ENCODE assay signal across 21 cellular contexts in genomic region chr13:23652909-23653726, GRCh38.
DNase-seq lines count a peak whose midpoint lies in the region; ATAC-seq, FAIRE-seq and TF ChIP-seq lines count a peak whose summit lies in the region.
"Had no signal": no experiment of that assay in that cellular context is flagged by ENCODE, and none has a peak within 500 bp of the region (broad histone marks: within the 10 kb centered on the region; RNA-seq: fewer than 3 reads in every experiment).

No MANE protein-coding gene starts in this region.

- H3K4me2 ChIP-seq in HepG2 (ENCODE audit: low read depth, low read length), result peak overlapping the region; percentile 77
- H3K4me2 ChIP-seq: A549 had no signal

- H3K4me3 ChIP-seq in HepG2 (replicated peaks in 1 of 3; ENCODE audit: insufficient read depth in 1 of 3, low read depth in 2 of 3, low read length in 3 of 3), result peak overlapping the region in 2 of 3 experiments; percentile 33 to 67; a peak in 3 of 6 replicates
- H3K4me3 ChIP-seq in right lobe of liver, result no peak overlapping the region
- H3K4me3 ChIP-seq in transverse colon, result no peak overlapping the region
- H3K4me3 ChIP-seq: A549, SK-N-MC, stomach had no signal

- ATAC-seq in HepG2 (peak; percentile 12), right lobe of liver (no peak), HG03565 (IDR thresholded peaks at IDR 0.05; ENCODE audit: unreplicated experiment) (no peak)
- peak; percentile 65 for ATAC-seq in effector memory CD8-positive, alpha-beta T cell (replicated peaks)
- ATAC-seq: A549; activated CD8-positive, alpha-beta T cell treated with anti-CD3 and anti-CD28 coated beads for 36 hours; activated T-cell treated with anti-CD3 and anti-CD28 coated beads, Interleukin-2, amount 50 U/mL, for 4 hours; Panc1 had no signal

- POLR2A ChIA-PET in HepG2 (lab: Yijun Ruan, JAX), result interaction anchor here (0.8 to 6.2 kb wide), 11 partner anchors 13 to 82 kb away, joined by 3 to 90 read pairs (median 11); partner anchors contain the start of gene TNFRSF19

- WGBS in HepG2 (ENCODE audit: low lambda C conversion rate), result 66% methylated on average over 10 of the region's 10 CpGs
- 70% methylated on average over 9 of the region's 10 CpGs for WGBS in right lobe of liver (ENCODE audit: insufficient coverage, low coverage, low lambda C conversion rate, missing lambda C conversion rate)
- 75 to 82% methylated on average over 4 to 10 of the region's 10 CpGs for WGBS in transverse colon (ENCODE audit: low coverage in 1 of 2), 2 donors

- peaks cover 29 to 49% of the 10 kb centered on the region in 2 donors for H3K27me3 Mint-ChIP-seq in effector memory CD8-positive, alpha-beta T cell
- H3K27me3 Mint-ChIP-seq in nephron (ENCODE audit: low read depth) (no peaks in the 10 kb centered on the region), progenitor cell of endocrine pancreas (no peaks in the 10 kb centered on the region)

- in situ Hi-C loops in HepG2 (cut with HindIII; ENCODE audit: extremely low pct_ligation_motif_present, low pct_unique_long_range_greater_than_20kb), result no loop called here
- in situ Hi-C loops in transverse colon (cut with MboI; ENCODE audit: low pct_ligation_motif_present in 1 of 4, low pct_unique_long_range_greater_than_20kb in 1 of 4, low sequenced_read_pairs in 3 of 4), result no loop called here

- DNase-seq in HepG2 (ENCODE audit: low spot score) (no peak), right lobe of liver (no peak), progenitor cell of endocrine pancreas (ENCODE audit: low spot score, unreplicated experiment) (no peak), transverse colon (no peak)
- peak in 1 of 3 experiments; percentile 4 for DNase-seq in effector memory CD8-positive, alpha-beta T cell
- no peak for DNase-seq in activated naive CD4-positive, alpha-beta T cell (lab: John Stamatoyannopoulos, UW)
- DNase-seq: activated B cell treated with CpG ODN at 0.5 μM for 24 hours; activated CD8-positive, alpha-beta T cell treated with anti-CD3 and anti-CD28 coated beads for 36 hours; activated naive CD4-positive, alpha-beta T cell treated with anti-CD3 and anti-CD28 coated beads, Interleukin-2, amount 50 U/mL, for 16 hours; activated T-cell treated with anti-CD3 and anti-CD28 coated beads, Interleukin-2, amount 50 U/mL, for 4 hours; cortex of kidney; NCI-H2227 treated with DMSO at 0.1 percent for 48 hours had no signal

- H3K4me1 ChIP-seq in HepG2 (ENCODE audit: insufficient read depth, low read length), result peaks cover 75% of the 10 kb centered on the region
- H3K4me1 ChIP-seq in right lobe of liver, result no peaks in the 10 kb centered on the region
- no peaks in the 10 kb centered on the region for H3K4me1 ChIP-seq in transverse colon
- H3K4me1 ChIP-seq: A549 had no signal

- FAIRE-seq in HepG2 (lab: Jason Lieb, UNC), result no peak
- FAIRE-seq: A549, frontal cortex had no signal

- TF ChIP-seq CTCF in HepG2 (CRISPR knock-in tag; IDR thresholded peaks at IDR 0.05), result no peak
- TF ChIP-seq CTCF in right lobe of liver (IDR thresholded peaks at IDR 0.05), result no peak
- no peak for TF ChIP-seq CTCF in nephron (IDR thresholded peaks at IDR 0.05; ENCODE audit: unreplicated experiment in 3 of 3)
- no peak for TF ChIP-seq CTCF in progenitor cell of endocrine pancreas (IDR thresholded peaks at IDR 0.05; ENCODE audit: unreplicated experiment)
- no peak for TF ChIP-seq CTCF in transverse colon (IDR thresholded peaks at IDR 0.05)

- no peaks in the 10 kb centered on the region for H3K9me3 Mint-ChIP-seq in effector memory CD8-positive, alpha-beta T cell
- H3K9me3 Mint-ChIP-seq in nephron (peaks cover 14% of the 10 kb centered on the region), progenitor cell of endocrine pancreas (ENCODE audit: low read depth) (no peaks in the 10 kb centered on the region)
- H3K9me3 Mint-ChIP-seq: activated B cell treated with CpG ODN at 0.5 μM for 24 hours; activated CD8-positive, alpha-beta T cell treated with anti-CD3 and anti-CD28 coated beads for 36 hours; activated T-cell treated with anti-CD3 and anti-CD28 coated beads, Interleukin-2, amount 50 U/mL, for 4 hours; T-helper 2 cell treated with Interferon-gamma antibody and Interleukin-4, amounts not matched to agents 5 μg/mL and 100 μg/mL, for 36 hours had no signal

- H3K27ac Mint-ChIP-seq in effector memory CD8-positive, alpha-beta T cell, result peak overlapping the region in 1 of 2 donors; percentile 57
- H3K27ac Mint-ChIP-seq in nephron (peak overlapping the region; percentile 58 to 88 (median 69)), progenitor cell of endocrine pancreas (no peak overlapping the region)
- H3K27ac Mint-ChIP-seq: activated B cell treated with CpG ODN at 0.5 μM for 24 hours; activated CD8-positive, alpha-beta T cell treated with anti-CD3 and anti-CD28 coated beads for 36 hours; CD14-positive monocyte; T-helper 2 cell treated with Interferon-gamma antibody and Interleukin-4, amounts not matched to agents 5 μg/mL and 100 μg/mL, for 36 hours had no signal

- peak overlapping the region; percentile 48 for H2AFZ ChIP-seq in HepG2 (ENCODE audit: low read length)

- TF ChIP-seq EP300 in HepG2 (IDR thresholded peaks at IDR 0.05; ENCODE audit: low read depth in 2 of 2, low read length in 2 of 2) (no peak), HepG2 (CRISPR knock-in tag; IDR thresholded peaks at IDR 0.05; ENCODE audit: borderline replicate concordance) (no peak), transverse colon (IDR thresholded peaks at IDR 0.05; ENCODE audit: low read depth) (no peak)

- CTCF ChIA-PET in HepG2 (lab: Yijun Ruan, JAX; ENCODE audit: low intra/inter-chr PET ratio, low total read pairs), result no interaction called here

- no peak for TF ChIP-seq POLR2A in HepG2 (IDR thresholded peaks at IDR 0.05; ENCODE audit: insufficient read depth in 1 of 2, low read depth in 2 of 2, low read length in 2 of 2)
- no peak for TF ChIP-seq POLR2A in right lobe of liver (IDR thresholded peaks at IDR 0.05)
- TF ChIP-seq POLR2A in transverse colon (IDR thresholded peaks at IDR 0.05), result no peak

- H4K20me1 ChIP-seq in HepG2 (ENCODE audit: insufficient read depth, low read length), result no peaks in the 10 kb centered on the region

- H3K27me3 ChIP-seq in HepG2 (ENCODE audit: control insufficient read depth in 1 of 2, insufficient read depth in 2 of 2, low read length in 2 of 2), result no peaks in the 10 kb centered on the region
- no peaks in the 10 kb centered on the region for H3K27me3 ChIP-seq in right lobe of liver
- no peaks in the 10 kb centered on the region for H3K27me3 ChIP-seq in transverse colon
- H3K27me3 ChIP-seq: stomach had no signal

- peak overlapping the region in 1 of 2 donors; percentile 51 for H3K4me3 Mint-ChIP-seq in effector memory CD8-positive, alpha-beta T cell
- no peak overlapping the region for H3K4me3 Mint-ChIP-seq in nephron
- no peak overlapping the region for H3K4me3 Mint-ChIP-seq in progenitor cell of endocrine pancreas (ENCODE audit: low read depth)
- H3K4me3 Mint-ChIP-seq: activated B cell treated with CpG ODN at 0.5 μM for 24 hours; activated CD8-positive, alpha-beta T cell treated with anti-CD3 and anti-CD28 coated beads for 36 hours; activated T-cell treated with anti-CD3 and anti-CD28 coated beads, Interleukin-2, amount 50 U/mL, for 4 hours; CD14-positive monocyte; T-helper 2 cell treated with Interferon-gamma antibody and Interleukin-4, amounts not matched to agents 5 μg/mL and 100 μg/mL, for 36 hours had no signal

- intact Hi-C loops in HepG2 (cut with micrococcal nuclease; ENCODE audit: unreplicated experiment), result loop anchor here (5.0 to 10.0 kb wide), 2 partner anchors 36 to 188 kb away; no protein-coding TSS in a partner anchor
- intact Hi-C loops in right lobe of liver (cut with DNase I), result no loop called here
- intact Hi-C loops in transverse colon (cut with DNase I; ENCODE audit: low total_unique reads), result no loop called here

- no TSS peak for BruUV-seq in HepG2 (replicated peaks; lab: Mats Ljungman, UMichigan)

- TF ChIP-seq RAD21 in HepG2 (CRISPR knock-in tag; IDR thresholded peaks at IDR 0.05), result no peak

- H3K36me3 ChIP-seq in HepG2 (replicated peaks in 1 of 2; ENCODE audit: control insufficient read depth in 1 of 2, insufficient read depth in 2 of 2, low read length in 2 of 2) (peaks cover 4 to 6% of the 10 kb centered on the region in 2 experiments; a peak in 4 of 5 replicates), right lobe of liver (no peaks in the 10 kb centered on the region), transverse colon (no peaks in the 10 kb centered on the region)
- H3K36me3 ChIP-seq: stomach had no signal

- H3K9ac ChIP-seq in HepG2 (ENCODE audit: insufficient read depth, low read depth, low read length), result peak overlapping the region; percentile 57; the same call in 1 of the 2 replicates

- H3K27ac ChIP-seq in HepG2 (ENCODE audit: extremely low read length, insufficient read depth, low read length) (peak overlapping the region; percentile 77), right lobe of liver (no peak overlapping the region), transverse colon (no peak overlapping the region)
- H3K27ac ChIP-seq: A549, SK-N-MC had no signal

- H3K36me3 Mint-ChIP-seq in effector memory CD8-positive, alpha-beta T cell (ENCODE audit: insufficient read depth), result no peaks in the 10 kb centered on the region
- H3K36me3 Mint-ChIP-seq in nephron (ENCODE audit: low read depth) (peaks cover 22% of the 10 kb centered on the region), progenitor cell of endocrine pancreas (ENCODE audit: insufficient read depth) (peaks cover 2% of the 10 kb centered on the region)
- H3K36me3 Mint-ChIP-seq: CD14-positive monocyte had no signal

- peaks cover 78% of the 10 kb centered on the region for H3K79me2 ChIP-seq in HepG2 (ENCODE audit: insufficient read depth, low read length)

- peaks cover 0 to 20% of the 10 kb centered on the region in 2 donors for H3K4me1 Mint-ChIP-seq in effector memory CD8-positive, alpha-beta T cell (ENCODE audit: low read depth in 2 of 2)
- H3K4me1 Mint-ChIP-seq in nephron (peaks cover 61% of the 10 kb centered on the region), progenitor cell of endocrine pancreas (ENCODE audit: low read depth) (peaks cover 32% of the 10 kb centered on the region)
- H3K4me1 Mint-ChIP-seq: activated B cell treated with CpG ODN at 0.5 μM for 24 hours had no signal

- H3K9me3 ChIP-seq in HepG2 (ENCODE audit: low read length) (no peaks in the 10 kb centered on the region), right lobe of liver (no peaks in the 10 kb centered on the region), transverse colon (no peaks in the 10 kb centered on the region)
- H3K9me3 ChIP-seq: A549, stomach had no signal

TF ChIP-seq in HepG2, 621 proteins besides CTCF, POLR2A, EP300 and RAD21 (continues in another document):
- TF ChIP-seq SAP130 (CRISPR knock-in tag; IDR thresholded peaks at IDR 0.05; ENCODE audit: low read depth) (0 out of 2 replicates have a peak, but pooled peaks have one; percentile 23), ZNF644 (CRISPR knock-in tag; IDR thresholded peaks at IDR 0.05; ENCODE audit: low read depth) (no peak), TBP (CRISPR knock-in tag; IDR thresholded peaks at IDR 0.05) (no peak), ZNF607 (CRISPR knock-in tag; IDR thresholded peaks at IDR 0.05; ENCODE audit: borderline replicate concordance) (no peak), ZBTB38 (CRISPR knock-in tag; IDR thresholded peaks at IDR 0.05) (peak; percentile 50), SATB2 (CRISPR knock-in tag; IDR thresholded peaks at IDR 0.05) (no peak), ZBTB42 (CRISPR knock-in tag; IDR thresholded peaks at IDR 0.05) (no peak), ZNF709 (CRISPR knock-in tag; IDR thresholded peaks at IDR 0.05) (0 out of 2 replicates have a peak, but pooled peaks have one; percentile 6)

Comparison
In these comparisons a context has a peak if more than half of its experiments do, and no peak if none do; other contexts are left out.
1. ATAC-seq: peak in HepG2 (single experiment) and effector memory CD8-positive, alpha-beta T cell (single experiment); none in right lobe of liver (0 of 4) and HG03565 (single experiment).
2. H3K4me3 ChIP-seq: peak in HepG2 (2 of 3); none in right lobe of liver (0 of 3) and transverse colon (0 of 4).